Comparison of ENCODE assay signal across 15 cellular contexts in genomic region chr16:15953929-15954813, GRCh38. TPM values are rescaled to one million over a fixed set of nuclear protein-coding genes. Genes with fewer than 3 reads are reported as not detected.
DNase-seq lines count a peak whose midpoint lies in the region; ATAC-seq and TF ChIP-seq lines count a peak whose summit lies in the region.
"Had no signal": no experiment of that assay in that cellular context is flagged by ENCODE, and none has a peak within 500 bp of the region (broad histone marks: within the 10 kb centered on the region; RNA-seq: fewer than 3 reads in every experiment).

No MANE protein-coding gene starts in this region.

- intact Hi-C loops in Panc1 (cut with micrococcal nuclease; ENCODE audit: unreplicated experiment) = loop anchor here (5.0 kb wide), 1 partner anchor 38 kb away; no protein-coding TSS in a partner anchor
- intact Hi-C loops in dendritic cell treated with granulocyte-macrophage colony-stimulating factor and Interleukin-4, amounts not matched to agents 40 ng/mL and 50 ng/mL, for 4 days (cut with micrococcal nuclease) = loop anchor here (5.0 kb wide), 2 partner anchors 33 to 67 kb away; partner anchors contain the start of gene CEP20

- H3K27me3 ChIP-seq in CD4-positive, CD25-positive, alpha-beta regulatory T cell (ENCODE audit: control insufficient read depth, insufficient read depth, low read length) = no peaks in the 10 kb centered on the region
- H3K27me3 ChIP-seq in Panc1 (ENCODE audit: control insufficient read depth, insufficient read depth, low read length) (no peaks in the 10 kb centered on the region), skeletal muscle satellite cell (ENCODE audit: control insufficient read depth, insufficient read depth, low read length) (no peaks in the 10 kb centered on the region)
- H3K27me3 ChIP-seq: body of pancreas, Peyer's patch had no signal

- in situ Hi-C loops in Panc1 (cut with HindIII; ENCODE audit: low pct_unique_long_range_greater_than_20kb, low sequenced_read_pairs) = no loop called here

- peak overlapping the region in 3 of 4 donors; percentile 45 to 93 (median 48) for H3K4me3 Mint-ChIP-seq in CD4-positive, CD25-positive, alpha-beta regulatory T cell
- H3K4me3 Mint-ChIP-seq in dendritic cell treated with granulocyte-macrophage colony-stimulating factor and Interleukin-4, amounts not matched to agents 40 ng/mL and 50 ng/mL, for 4 days = peak overlapping the region; percentile 49

- peak overlapping the region; percentile 14 for H3K27ac ChIP-seq in CD4-positive, CD25-positive, alpha-beta regulatory T cell (ENCODE audit: insufficient read depth, low read length, poor library complexity, severe bottlenecking)
- H3K27ac ChIP-seq in Panc1 (ENCODE audit: low read length) = peak overlapping the region; percentile 98
- H3K27ac ChIP-seq: body of pancreas, C4-2B, HL-60 had no signal

- peaks cover 74% of the 10 kb centered on the region for H3K4me1 ChIP-seq in CD4-positive, CD25-positive, alpha-beta regulatory T cell (ENCODE audit: control insufficient read depth, insufficient read depth, low read length, poor library complexity, severe bottlenecking)
- H3K4me1 ChIP-seq in Panc1 (ENCODE audit: control insufficient read depth, insufficient read depth, low read length) (peaks cover 70% of the 10 kb centered on the region), skeletal muscle satellite cell (ENCODE audit: control insufficient read depth, insufficient read depth, low read length) (peaks cover 32% of the 10 kb centered on the region)

- H3K36me3 ChIP-seq in CD4-positive, CD25-positive, alpha-beta regulatory T cell (ENCODE audit: control insufficient read depth, insufficient read depth, low read length) = no peaks in the 10 kb centered on the region
- H3K36me3 ChIP-seq in Panc1 (ENCODE audit: control insufficient read depth, insufficient read depth, low read length) (no peaks in the 10 kb centered on the region; the same call in 1 of the 2 replicates), skeletal muscle satellite cell (ENCODE audit: insufficient read depth, low read length) (peaks cover 3% of the 10 kb centered on the region)
- H3K36me3 ChIP-seq: Peyer's patch had no signal

- POLR2A ChIA-PET in Panc1 (lab: Charles Lee) = no interaction called here

- peaks cover 4% of the 10 kb centered on the region for H3K27me3 Mint-ChIP-seq in CD4-positive, CD25-positive, alpha-beta regulatory T cell
- no peaks in the 10 kb centered on the region for H3K27me3 Mint-ChIP-seq in dendritic cell treated with granulocyte-macrophage colony-stimulating factor and Interleukin-4, amounts not matched to agents 40 ng/mL and 50 ng/mL, for 4 days

- CTCF ChIA-PET in Panc1 (lab: Charles Lee) = no interaction called here

- H3K4me1 Mint-ChIP-seq in CD4-positive, CD25-positive, alpha-beta regulatory T cell = peaks cover 21 to 80% (median 56%) of the 10 kb centered on the region in 4 donors
- peaks cover 74% of the 10 kb centered on the region for H3K4me1 Mint-ChIP-seq in dendritic cell treated with granulocyte-macrophage colony-stimulating factor and Interleukin-4, amounts not matched to agents 40 ng/mL and 50 ng/mL, for 4 days (ENCODE audit: low read depth)

- H3K4me2 ChIP-seq in skeletal muscle satellite cell (ENCODE audit: low read length) = peak overlapping the region; percentile 23

- no peak overlapping the region for H3K9ac ChIP-seq in skeletal muscle satellite cell (ENCODE audit: low read depth, low read length)

- no peak overlapping the region for H3K4me3 ChIP-seq in CD4-positive, CD25-positive, alpha-beta regulatory T cell (ENCODE audit: low read depth, low read length)
- no peak overlapping the region for H3K4me3 ChIP-seq in Panc1 (ENCODE audit: low read depth in 2 of 2, low read length in 2 of 2)
- no peak overlapping the region for H3K4me3 ChIP-seq in skeletal muscle satellite cell (ENCODE audit: low read length)
- H3K4me3 ChIP-seq: body of pancreas, Peyer's patch had no signal

- no peak for ATAC-seq in CD4-positive, CD25-positive, alpha-beta regulatory T cell (ENCODE audit: low read depth in 2 of 2)
- ATAC-seq in Panc1 (no peak), GM18861 (IDR thresholded peaks at IDR 0.05; ENCODE audit: unreplicated experiment) (no peak), HG03439 (IDR thresholded peaks at IDR 0.05; ENCODE audit: unreplicated experiment) (no peak)
- ATAC-seq: activated T-cell treated with anti-CD3 and anti-CD28 coated beads, Interleukin-2, amount 50 U/mL, for 72 hours; body of pancreas had no signal

- DNase-seq in CD4-positive, CD25-positive, alpha-beta regulatory T cell = no peak
- DNase-seq in Panc1 (ENCODE audit: low read depth, low spot score) = no peak
- DNase-seq in HT-29 (ENCODE audit: low spot score) = no peak
- DNase-seq: activated CD4-positive, alpha-beta T cell treated with anti-CD3 and anti-CD28 coated beads for 48 hours; activated T-cell treated with anti-CD3 and anti-CD28 coated beads, Interleukin-2, amount 50 U/mL, for 72 hours; NCI-H1694 treated with DMSO at 0.1 percent for 48 hours; NCI-H524 treated with DMSO at 0.1 percent for 48 hours; Peyer's patch had no signal

- H3K36me3 Mint-ChIP-seq in CD4-positive, CD25-positive, alpha-beta regulatory T cell = peaks cover 17% of the 10 kb centered on the region
- peaks cover 20% of the 10 kb centered on the region for H3K36me3 Mint-ChIP-seq in dendritic cell treated with granulocyte-macrophage colony-stimulating factor and Interleukin-4, amounts not matched to agents 40 ng/mL and 50 ng/mL, for 4 days (ENCODE audit: low read depth)

- TF ChIP-seq CTCF in Panc1 (IDR thresholded peaks at IDR 0.05) = no peak

- no TSS peak for BruUV-seq in Panc1 (replicated peaks; lab: Mats Ljungman, UMichigan)

- H3K9me3 Mint-ChIP-seq in CD4-positive, CD25-positive, alpha-beta regulatory T cell = no peaks in the 10 kb centered on the region
- no peaks in the 10 kb centered on the region for H3K9me3 Mint-ChIP-seq in dendritic cell treated with granulocyte-macrophage colony-stimulating factor and Interleukin-4, amounts not matched to agents 40 ng/mL and 50 ng/mL, for 4 days
- H3K9me3 Mint-ChIP-seq: activated T-cell treated with anti-CD3 and anti-CD28 coated beads, Interleukin-2, amount 50 U/mL, for 72 hours had no signal

- H3K27ac Mint-ChIP-seq in CD4-positive, CD25-positive, alpha-beta regulatory T cell = peak overlapping the region; percentile 51 to 90 (median 76)
- H3K27ac Mint-ChIP-seq in dendritic cell treated with granulocyte-macrophage colony-stimulating factor and Interleukin-4, amounts not matched to agents 40 ng/mL and 50 ng/mL, for 4 days = peak overlapping the region; percentile 86

- no peaks in the 10 kb centered on the region for H3K9me3 ChIP-seq in CD4-positive, CD25-positive, alpha-beta regulatory T cell (ENCODE audit: control insufficient read depth in 2 of 2, low read length in 2 of 2)
- H3K9me3 ChIP-seq in Panc1 (ENCODE audit: control insufficient read depth, insufficient read depth, low read depth, low read length) = no peaks in the 10 kb centered on the region
- no peaks in the 10 kb centered on the region for H3K9me3 ChIP-seq in skeletal muscle satellite cell (replicated peaks; ENCODE audit: low read length)
- H3K9me3 ChIP-seq: body of pancreas, Peyer's patch had no signal

RNA-seq across cellular contexts. Expression of gene ABCC1, which starts 4.8 kb away (rescaled TPM):
- total RNA-seq in CD4-positive, CD25-positive, alpha-beta regulatory T cell = 103 TPM
- 1 to 10 TPM; 6.9 to 8.9 (median 8.3) TPM for polyA plus RNA-seq in CD4-positive, CD25-positive, alpha-beta regulatory T cell
- total RNA-seq in Panc1 (2021; ENCODE audit: unreplicated experiment) = 296 TPM
- 397 TPM for polyA plus RNA-seq in Panc1 (2012; ENCODE audit: insufficient read length)
- total RNA-seq in skeletal muscle satellite cell (2012; rRNA removed) = 28.1 and 29.9 TPM in 2 replicates
- 26.1 and 35.2 TPM in 2 replicates for total RNA-seq in HT-29 (2014; rRNA removed; shearing (Covaris generic))
